In genomic region chr1:3194760-3195479, GRCh38 we compare ENCODE assay signal across 19 cellular contexts.
"Had no signal": no experiment of that assay in that cellular context is flagged by ENCODE, and none has a peak within 500 bp of the region (broad histone marks: within the 10 kb centered on the region; RNA-seq: fewer than 3 reads in every experiment).

No MANE protein-coding gene starts in this region.

- H3K4me1 ChIP-seq: foreskin keratinocyte had no signal

- H3K27me3 Mint-ChIP-seq: dendritic cell treated with granulocyte-macrophage colony-stimulating factor and Interleukin-4, amounts not matched to agents 40 ng/mL and 50 ng/mL, for 4 days had no signal

- H3K4me1 Mint-ChIP-seq: central memory CD8-positive, alpha-beta T cell; naive B cell had no signal

- H3K9me3 Mint-ChIP-seq: central memory CD8-positive, alpha-beta T cell; dendritic cell treated with granulocyte-macrophage colony-stimulating factor and Interleukin-4, amounts not matched to agents 40 ng/mL and 50 ng/mL, for 4 days had no signal

- H3K4me3 ChIP-seq: skin epidermis had no signal

- H3K27ac Mint-ChIP-seq: dendritic cell treated with granulocyte-macrophage colony-stimulating factor and Interleukin-4, amounts not matched to agents 40 ng/mL and 50 ng/mL, for 4 days; naive B cell had no signal

- H3K36me3 Mint-ChIP-seq: naive B cell had no signal

- ATAC-seq: activated CD4-positive, CD25-positive, alpha-beta regulatory T cell treated with anti-CD3 and anti-CD28 coated beads, Interleukin-2, amount 50 U/mL, for 24 hours; foreskin keratinocyte; left lobe of liver; SK-N-SH treated with all-trans-retinoic acid at 6 μM for 48 hours had no signal

- H3K4me3 Mint-ChIP-seq: central memory CD8-positive, alpha-beta T cell; dendritic cell treated with granulocyte-macrophage colony-stimulating factor and Interleukin-4, amounts not matched to agents 40 ng/mL and 50 ng/mL, for 4 days; naive B cell had no signal

- DNase-seq: activated CD4-positive, alpha-beta T cell treated with anti-CD3 and anti-CD28 coated beads, Interleukin-2, amount 50 U/mL, for 1 hour; activated naive CD4-positive, alpha-beta T cell treated with Interleukin-2 at 50 U/mL for 16 hours; activated T-cell treated with anti-CD3 and anti-CD28 coated beads for 4 hours; effector memory CD4-positive, alpha-beta T cell; foreskin keratinocyte; head of caudate nucleus; naive B cell; retina; stimulated activated CD4-positive, alpha-beta T cell treated with anti-CD3 and anti-CD28 coated beads, Interleukin-4, amount 100 ng/mL, for 24 hours; stimulated activated naive CD4-positive, alpha-beta T cell treated with Interleukin-2 at 50 U/mL for 16 hours; substantia nigra; T-helper 1 cell; T1000 had no signal

- H3K27me3 ChIP-seq: foreskin keratinocyte had no signal

- H3K27ac ChIP-seq: foreskin keratinocyte had no signal
